In the genomic region with DNA sequence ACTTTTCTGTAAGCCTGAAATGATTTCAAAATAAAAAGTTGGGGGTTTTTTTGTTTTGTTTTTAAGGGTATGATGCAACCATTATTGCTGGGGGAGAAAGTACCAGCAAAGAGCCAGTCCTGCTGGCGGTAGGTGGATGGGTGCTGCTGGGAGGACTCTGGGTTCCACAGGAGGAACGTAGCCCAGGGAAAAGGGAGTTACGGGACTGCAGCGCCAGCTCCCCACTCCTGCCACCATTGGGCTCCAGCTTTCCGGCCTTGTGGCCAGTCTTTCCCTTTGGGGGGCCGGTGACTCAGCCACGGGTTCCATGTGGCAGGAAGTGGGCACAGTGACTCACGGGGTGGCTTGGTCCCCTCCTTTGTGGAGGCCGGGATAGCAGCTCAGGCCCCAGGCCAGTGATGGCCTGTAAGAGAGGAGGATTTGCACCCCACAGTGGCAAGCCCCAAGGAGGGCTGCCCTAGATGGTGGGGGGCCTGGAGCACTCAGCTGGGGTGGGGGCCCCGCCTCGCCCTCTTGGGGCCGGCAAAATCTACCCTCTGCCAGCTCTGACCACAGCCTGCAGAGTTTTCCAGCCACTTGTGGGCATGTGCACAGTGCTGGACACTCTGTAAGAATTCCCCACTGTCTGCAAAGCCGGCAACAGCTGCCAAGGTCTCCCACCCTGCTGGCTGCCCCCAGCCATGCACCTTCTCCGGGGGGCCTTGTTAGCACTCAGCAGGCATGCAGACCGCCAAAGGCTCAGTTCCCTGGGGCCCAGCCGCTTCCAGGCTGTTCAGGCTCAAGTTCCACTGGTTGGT, we compare ENCODE assay signal across 1 cellular context.
TF ChIP-seq lines count a peak whose summit lies in the region.

No MANE protein-coding gene starts in this region.

TF ChIP-seq in HepG2, 621 proteins besides CTCF, POLR2A, EP300 and RAD21:
- peak; percentile 59 for TF ChIP-seq FOSL2 (CRISPR knock-in tag; IDR thresholded peaks at IDR 0.05)
- TF ChIP-seq, protein P1, sequence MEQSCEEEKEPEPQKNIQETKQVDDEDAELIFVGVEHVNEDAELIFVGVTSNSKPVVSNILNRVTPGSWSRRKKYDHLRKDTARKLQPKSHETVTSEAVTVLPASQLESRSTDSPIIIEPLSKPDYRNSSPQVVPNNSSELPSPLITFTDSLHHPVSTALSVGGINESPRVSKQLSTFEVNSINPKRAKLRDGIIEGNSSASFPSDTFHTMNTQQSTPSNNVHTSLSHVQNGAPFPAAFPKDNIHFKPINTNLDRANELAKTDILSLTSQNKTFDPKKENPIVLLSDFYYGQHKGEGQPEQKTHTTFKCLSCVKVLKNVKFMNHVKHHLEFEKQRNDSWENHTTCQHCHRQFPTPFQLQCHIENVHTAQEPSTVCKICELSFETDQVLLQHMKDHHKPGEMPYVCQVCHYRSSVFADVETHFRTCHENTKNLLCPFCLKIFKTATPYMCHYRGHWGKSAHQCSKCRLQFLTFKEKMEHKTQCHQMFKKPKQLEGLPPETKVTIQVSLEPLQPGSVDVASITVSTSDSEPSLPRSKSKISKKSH (CRISPR knock-in tag; IDR thresholded peaks at IDR 0.05; ENCODE audit: borderline replicate concordance) = 0 out of 2 replicates have a peak, but pooled peaks have one; percentile 20
- TF ChIP-seq, protein P2, sequence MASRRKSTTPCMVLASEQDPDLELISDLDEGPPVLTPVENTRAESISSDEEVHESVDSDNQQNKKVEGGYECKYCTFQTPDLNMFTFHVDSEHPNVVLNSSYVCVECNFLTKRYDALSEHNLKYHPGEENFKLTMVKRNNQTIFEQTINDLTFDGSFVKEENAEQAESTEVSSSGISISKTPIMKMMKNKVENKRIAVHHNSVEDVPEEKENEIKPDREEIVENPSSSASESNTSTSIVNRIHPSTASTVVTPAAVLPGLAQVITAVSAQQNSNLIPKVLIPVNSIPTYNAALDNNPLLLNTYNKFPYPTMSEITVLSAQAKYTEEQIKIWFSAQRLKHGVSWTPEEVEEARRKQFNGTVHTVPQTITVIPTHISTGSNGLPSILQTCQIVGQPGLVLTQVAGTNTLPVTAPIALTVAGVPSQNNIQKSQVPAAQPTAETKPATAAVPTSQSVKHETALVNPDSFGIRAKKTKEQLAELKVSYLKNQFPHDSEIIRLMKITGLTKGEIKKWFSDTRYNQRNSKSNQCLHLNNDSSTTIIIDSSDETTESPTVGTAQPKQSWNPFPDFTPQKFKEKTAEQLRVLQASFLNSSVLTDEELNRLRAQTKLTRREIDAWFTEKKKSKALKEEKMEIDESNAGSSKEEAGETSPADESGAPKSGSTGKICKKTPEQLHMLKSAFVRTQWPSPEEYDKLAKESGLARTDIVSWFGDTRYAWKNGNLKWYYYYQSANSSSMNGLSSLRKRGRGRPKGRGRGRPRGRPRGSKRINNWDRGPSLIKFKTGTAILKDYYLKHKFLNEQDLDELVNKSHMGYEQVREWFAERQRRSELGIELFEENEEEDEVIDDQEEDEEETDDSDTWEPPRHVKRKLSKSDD (CRISPR knock-in tag; IDR thresholded peaks at IDR 0.05; ENCODE audit: low read depth) = no peak
- 0 out of 2 replicates have a peak, but pooled peaks have one; percentile 26 for TF ChIP-seq NRL (CRISPR knock-in tag; IDR thresholded peaks at IDR 0.05; ENCODE audit: borderline replicate concordance)
- no peak for TF ChIP-seq IRX3 (CRISPR knock-in tag; IDR thresholded peaks at IDR 0.05; ENCODE audit: borderline replicate concordance, low read depth)
